In genomic region chr5:1737790-1738405, GRCh38 we compare ENCODE assay signal across 9 cellular contexts.
A peak's percentile ranks its signal among the peaks of the same experiment; 100 is the strongest.
DNase-seq lines count a peak whose midpoint lies in the region; ATAC-seq, FAIRE-seq and TF ChIP-seq lines count a peak whose summit lies in the region.
"Had no signal": no experiment of that assay in that cellular context is flagged by ENCODE, and none has a peak within 500 bp of the region (broad histone marks: within the 10 kb centered on the region; RNA-seq: fewer than 3 reads in every experiment).

No MANE protein-coding gene starts in this region.

- H3K36me3 Mint-ChIP-seq in CD4-positive, CD25-positive, alpha-beta regulatory T cell = no peaks in the 10 kb centered on the region
- H3K36me3 Mint-ChIP-seq in activated CD8-positive, alpha-beta T cell treated with anti-CD3 and anti-CD28 coated beads for 36 hours (ENCODE audit: low read depth) = peaks cover 2% of the 10 kb centered on the region

- peak; percentile 16 to 54 (median 54) for DNase-seq in CD4-positive, CD25-positive, alpha-beta regulatory T cell
- DNase-seq in GM19239 (ENCODE audit: insufficient read length, low spot score) (peak; percentile 56), fibroblast of peridontal ligament (ENCODE audit: extremely low read depth) (peak; percentile 2), NCI-H1694 treated with DMSO at 0.1 percent for 48 hours (lab: John Stamatoyannopoulos, UW) (no peak), NCI-H510A (lab: John Stamatoyannopoulos, UW) (no peak)
- peak; percentile 64 for DNase-seq in activated CD8-positive, alpha-beta T cell treated with anti-CD3 and anti-CD28 coated beads for 36 hours
- DNase-seq in stimulated activated CD4-positive, alpha-beta T cell treated with anti-CD3 and anti-CD28 coated beads, Interleukin-15, amount 100 ng/mL, for 24 hours = peak; percentile 57
- DNase-seq: naive B cell had no signal

- H3K4me3 ChIP-seq in CD4-positive, CD25-positive, alpha-beta regulatory T cell (ENCODE audit: low read depth, low read length) = no peak overlapping the region

- intact Hi-C loops in activated CD8-positive, alpha-beta T cell treated with anti-CD3 and anti-CD28 coated beads for 36 hours (cut with micrococcal nuclease) = loop anchor here (10.0 kb wide), 1 partner anchor 277 kb away; no protein-coding TSS in a partner anchor

- H3K27ac ChIP-seq in CD4-positive, CD25-positive, alpha-beta regulatory T cell (ENCODE audit: insufficient read depth, low read length, poor library complexity, severe bottlenecking) = no peak overlapping the region

- CTCF ChIA-PET in activated CD8-positive, alpha-beta T cell treated with anti-CD3 and anti-CD28 coated beads for 36 hours (lab: Charles Lee) = interaction anchor here (0.7 to 1.9 kb wide), 15 partner anchors 8 to 303 kb away, joined by 3 to 7 read pairs (median 3); partner anchors contain the start of genes MRPL36 and NDUFS6

- H3K4me1 Mint-ChIP-seq in CD4-positive, CD25-positive, alpha-beta regulatory T cell = no peaks in the 10 kb centered on the region
- no peaks in the 10 kb centered on the region for H3K4me1 Mint-ChIP-seq in activated CD8-positive, alpha-beta T cell treated with anti-CD3 and anti-CD28 coated beads for 36 hours (ENCODE audit: low read depth)
- H3K4me1 Mint-ChIP-seq: naive B cell had no signal

- H3K27me3 ChIP-seq in CD4-positive, CD25-positive, alpha-beta regulatory T cell (ENCODE audit: control insufficient read depth, insufficient read depth, low read length) = peaks cover 5% of the 10 kb centered on the region

- H3K4me1 ChIP-seq in CD4-positive, CD25-positive, alpha-beta regulatory T cell (ENCODE audit: control insufficient read depth, insufficient read depth, low read length, poor library complexity, severe bottlenecking) = no peaks in the 10 kb centered on the region

- peak; percentile 91 for TF ChIP-seq CTCF in activated CD8-positive, alpha-beta T cell treated with anti-CD3 and anti-CD28 coated beads for 36 hours (IDR thresholded peaks at IDR 0.05)

- peak; percentile 58 for ATAC-seq in CD4-positive, CD25-positive, alpha-beta regulatory T cell (ENCODE audit: low read depth in 2 of 2)
- ATAC-seq in activated CD8-positive, alpha-beta T cell treated with anti-CD3 and anti-CD28 coated beads for 36 hours = peak; percentile 88

- H3K4me3 Mint-ChIP-seq in CD4-positive, CD25-positive, alpha-beta regulatory T cell = no peak overlapping the region
- H3K4me3 Mint-ChIP-seq in activated CD8-positive, alpha-beta T cell treated with anti-CD3 and anti-CD28 coated beads for 36 hours = no peak overlapping the region
- H3K4me3 Mint-ChIP-seq: naive B cell had no signal

- TF ChIP-seq EP300 in Ishikawa (IDR thresholded peaks at IDR 0.05; ENCODE audit: borderline replicate concordance) = no peak

- H3K9me3 ChIP-seq in CD4-positive, CD25-positive, alpha-beta regulatory T cell (ENCODE audit: control insufficient read depth in 2 of 2, low read length in 2 of 2) = peaks cover 0 to 11% of the 10 kb centered on the region in 2 experiments

- TF ChIP-seq RAD21 in Ishikawa (IDR thresholded peaks at IDR 0.05; ENCODE audit: low read depth) = peak; percentile 65

- FAIRE-seq in GM19239 (lab: Jason Lieb, UNC) = no peak

- H3K27me3 Mint-ChIP-seq in CD4-positive, CD25-positive, alpha-beta regulatory T cell = peaks cover 28% of the 10 kb centered on the region
- peaks cover 9% of the 10 kb centered on the region for H3K27me3 Mint-ChIP-seq in activated CD8-positive, alpha-beta T cell treated with anti-CD3 and anti-CD28 coated beads for 36 hours

- no peaks in the 10 kb centered on the region for H3K36me3 ChIP-seq in CD4-positive, CD25-positive, alpha-beta regulatory T cell (ENCODE audit: control insufficient read depth, insufficient read depth, low read length)

- H3K27ac Mint-ChIP-seq in CD4-positive, CD25-positive, alpha-beta regulatory T cell = peak overlapping the region in 1 of 3 donors; percentile 32
- no peak overlapping the region for H3K27ac Mint-ChIP-seq in activated CD8-positive, alpha-beta T cell treated with anti-CD3 and anti-CD28 coated beads for 36 hours
- H3K27ac Mint-ChIP-seq: naive B cell had no signal

- H3K9me3 Mint-ChIP-seq in CD4-positive, CD25-positive, alpha-beta regulatory T cell = peaks cover 0 to 19% (median 3%) of the 10 kb centered on the region in 7 donors
- peaks cover 6% of the 10 kb centered on the region for H3K9me3 Mint-ChIP-seq in activated CD8-positive, alpha-beta T cell treated with anti-CD3 and anti-CD28 coated beads for 36 hours

- POLR2A ChIA-PET in activated CD8-positive, alpha-beta T cell treated with anti-CD3 and anti-CD28 coated beads for 36 hours (lab: Charles Lee) = no interaction called here

TF ChIP-seq in Ishikawa, 13 proteins besides CTCF, POLR2A, EP300 and RAD21:
- no peak for TF ChIP-seq CEBPB (IDR thresholded peaks at IDR 0.05)
- no peak for TF ChIP-seq ZBTB7A (IDR thresholded peaks at IDR 0.05; ENCODE audit: low read depth)
- no peak for TF ChIP-seq USF1 (IDR thresholded peaks at IDR 0.05)
- TF ChIP-seq CREB1 (IDR thresholded peaks at IDR 0.05; ENCODE audit: low read depth) = no peak
- TF ChIP-seq MAX (IDR thresholded peaks at IDR 0.05) = no peak
- TF ChIP-seq TAF1 (IDR thresholded peaks at IDR 0.05; ENCODE audit: low read depth) = no peak

Comparison
In these comparisons a context has a peak if more than half of its experiments do, and no peak if none do; other contexts are left out.
1. DNase-seq: peak in CD4-positive, CD25-positive, alpha-beta regulatory T cell (3 of 3), GM19239 (single experiment), activated CD8-positive, alpha-beta T cell treated with anti-CD3 and anti-CD28 coated beads for 36 hours (single experiment), fibroblast of peridontal ligament (single experiment) and stimulated activated CD4-positive, alpha-beta T cell treated with anti-CD3 and anti-CD28 coated beads, Interleukin-15, amount 100 ng/mL, for 24 hours (single experiment); none in NCI-H1694 treated with DMSO at 0.1 percent for 48 hours (single experiment) and NCI-H510A (single experiment).